12 cellular contexts compared by ENCODE assay signal in the genomic region with DNA sequence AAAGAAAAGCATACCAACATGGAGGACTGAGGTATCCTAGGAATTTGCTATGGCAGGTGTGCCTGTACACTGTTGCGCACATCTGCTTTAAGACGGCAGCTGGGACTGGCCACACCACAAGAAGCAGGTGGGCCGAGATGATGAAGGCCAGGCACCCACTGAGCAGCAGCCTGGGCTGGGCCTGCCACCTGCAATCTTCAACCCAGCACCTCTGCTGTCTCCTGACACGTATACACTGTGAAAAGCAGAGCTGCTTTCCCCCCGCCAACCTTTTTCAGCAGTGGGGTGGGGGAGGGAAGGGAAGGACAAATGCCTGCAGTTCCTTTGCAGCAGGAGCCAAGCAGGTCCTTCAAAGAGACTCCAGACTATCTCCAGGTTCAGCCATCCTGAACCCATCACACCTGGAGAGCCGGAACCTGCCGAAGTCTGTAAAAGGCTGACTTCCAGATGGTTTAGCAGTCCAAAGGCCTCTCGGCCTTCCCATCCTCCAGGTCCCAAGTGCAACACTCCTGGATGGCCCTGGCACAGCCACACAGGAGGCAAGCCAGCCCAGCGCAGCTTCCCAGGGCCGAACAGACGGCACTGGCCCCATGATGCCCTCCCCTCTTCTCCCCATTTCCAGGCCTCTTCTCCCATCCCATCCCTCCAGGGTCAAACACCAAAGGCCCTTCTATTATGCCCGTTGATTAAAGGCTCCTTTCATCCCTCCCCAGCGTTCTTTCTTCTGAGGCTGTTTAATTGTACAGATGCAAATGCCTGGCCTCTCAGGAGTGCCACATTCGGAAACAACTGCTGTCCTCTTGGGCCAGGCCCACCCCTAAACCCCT. TPM values are rescaled to one million over a fixed set of nuclear protein-coding genes. Genes with fewer than 3 reads are reported as not detected.
DNase-seq lines count a peak whose midpoint lies in the region; ATAC-seq and TF ChIP-seq lines count a peak whose summit lies in the region.
"Had no signal": no experiment of that assay in that cellular context is flagged by ENCODE, and none has a peak within 500 bp of the region (broad histone marks: within the 10 kb centered on the region; RNA-seq: fewer than 3 reads in every experiment).

No MANE protein-coding gene starts in this region.

- peaks cover 16 to 39% (median 34%) of the 10 kb centered on the region in 10 experiments; a peak in 19 of 20 replicates for H3K4me1 ChIP-seq in BLaER1 treated with 17β-estradiol and CSF1 and Interleukin-3, amounts not matched to agents 10 nM and 100 nM
- H3K4me1 ChIP-seq in NT2/D1 (ENCODE audit: insufficient read depth, insufficient read length): peaks cover 24% of the 10 kb centered on the region
- H3K4me1 ChIP-seq in neuronal stem cell (ENCODE audit: control insufficient read depth in 2 of 2, insufficient read depth in 1 of 2, low read depth in 1 of 2, low read length in 2 of 2): peaks cover 25 to 33% of the 10 kb centered on the region in 2 donors
- H3K4me1 ChIP-seq: SJSA1 had no signal

- no peak overlapping the region for H3K4ac ChIP-seq in neuronal stem cell (ENCODE audit: low read length)

- peak overlapping the region in 6 of 11 experiments; percentile 29 to 65 (median 60); a peak in 11 of 22 replicates for H3K9ac ChIP-seq in BLaER1 treated with 17β-estradiol and CSF1 and Interleukin-3, amounts not matched to agents 10 nM and 100 nM
- H3K9ac ChIP-seq in NT2/D1 (ENCODE audit: insufficient read length, low read depth): peak overlapping the region; percentile 23
- H3K9ac ChIP-seq in neuronal stem cell (ENCODE audit: low read depth, low read length, poor library complexity): peak overlapping the region; percentile 65

- no peak overlapping the region for H2BK12ac ChIP-seq in neuronal stem cell (ENCODE audit: low read length)

- H3K23ac ChIP-seq in neuronal stem cell (ENCODE audit: low read depth, low read length, poor library complexity): no peak overlapping the region

- H4K91ac ChIP-seq in neuronal stem cell (ENCODE audit: low read depth, low read length, poor library complexity): no peak overlapping the region

- H3K27ac ChIP-seq in BLaER1 treated with 17β-estradiol and CSF1 and Interleukin-3, amounts not matched to agents 10 nM and 100 nM: peak overlapping the region in 4 of 11 experiments; percentile 60 to 72 (median 68); a peak in 9 of 22 replicates
- H3K27ac ChIP-seq in neuronal stem cell (replicated peaks; ENCODE audit: low read length): no peak overlapping the region
- H3K27ac ChIP-seq: SJSA1 had no signal

- intact Hi-C loops in cardiac septum (cut with DNase I): no loop called here

- no peak for TF ChIP-seq CTCF in GM13977 (IDR thresholded peaks at IDR 0.05; ENCODE audit: extremely low read depth, insufficient read depth, missing control alignments)
- TF ChIP-seq CTCF in GM20000 (IDR thresholded peaks at IDR 0.05; ENCODE audit: extremely low read depth, missing control alignments): no peak

- no peak overlapping the region for H4K8ac ChIP-seq in neuronal stem cell (ENCODE audit: low read depth, low read length)

- no peak overlapping the region for H3K14ac ChIP-seq in neuronal stem cell (ENCODE audit: low read length)

- H3K79me1 ChIP-seq in neuronal stem cell (ENCODE audit: low read depth, low read length): no peaks in the 10 kb centered on the region

- no peaks in the 10 kb centered on the region for H3K9me3 ChIP-seq in BLaER1 treated with 17β-estradiol and CSF1 and Interleukin-3, amounts not matched to agents 10 nM and 100 nM (replicated peaks in 1 of 11)
- H3K9me3 ChIP-seq in NT2/D1 (ENCODE audit: insufficient read depth, low read length) (no peaks in the 10 kb centered on the region), neuronal stem cell (replicated peaks in 1 of 2; ENCODE audit: control insufficient read depth in 2 of 2, insufficient read depth in 1 of 2, low read depth in 1 of 2, low read length in 2 of 2) (peaks cover 0 to 6% of the 10 kb centered on the region in 2 donors)
- H3K9me3 ChIP-seq: SJSA1 had no signal

- H3K4me2 ChIP-seq in BLaER1 treated with 17β-estradiol and CSF1 and Interleukin-3, amounts not matched to agents 10 nM and 100 nM: peak overlapping the region; percentile 23 to 92 (median 83); a peak in 20 of 22 replicates
- no peak overlapping the region for H3K4me2 ChIP-seq in neuronal stem cell (ENCODE audit: insufficient read depth, low read length, poor library complexity, severe bottlenecking)

- no CpG with 5 or more reads among the region's 14 CpGs for WGBS in neuronal stem cell (ENCODE audit: extremely low coverage in 2 of 2, insufficient read length in 2 of 2, insufficient replicate concordance in 1 of 2), 2 donors

- no peak overlapping the region for H2AFZ ChIP-seq in neuronal stem cell (ENCODE audit: low read length)

- in situ Hi-C loops in GM13977 (cut with MboI; ENCODE audit: low pct_unique_long_range_greater_than_20kb, low sequenced_read_pairs, unreplicated experiment): no loop called here

- peak overlapping the region in 2 of 10 experiments; percentile 3 to 38; a peak in 3 of 20 replicates for H3K4me3 ChIP-seq in BLaER1 treated with 17β-estradiol and CSF1 and Interleukin-3, amounts not matched to agents 10 nM and 100 nM
- H3K4me3 ChIP-seq in NT2/D1 (ENCODE audit: insufficient read length, low read depth) (no peak overlapping the region), neuronal stem cell (ENCODE audit: low read length in 2 of 2) (peak overlapping the region in 1 of 2 donors; percentile 36)
- H3K4me3 ChIP-seq: SJSA1, skin epidermis had no signal

- H2BK15ac ChIP-seq in neuronal stem cell (ENCODE audit: low read length): no peak overlapping the region

- no peaks in the 10 kb centered on the region for H4K20me1 ChIP-seq in BLaER1 treated with 17β-estradiol and CSF1 and Interleukin-3, amounts not matched to agents 10 nM and 100 nM

- H3K27me3 ChIP-seq in BLaER1 treated with 17β-estradiol and CSF1 and Interleukin-3, amounts not matched to agents 10 nM and 100 nM: no peaks in the 10 kb centered on the region
- H3K27me3 ChIP-seq in NT2/D1 (ENCODE audit: insufficient read depth, insufficient read length) (no peaks in the 10 kb centered on the region), neuronal stem cell (ENCODE audit: control insufficient read depth in 3 of 3, insufficient read depth in 3 of 3, low read depth in 1 of 3, low read length in 3 of 3) (no peaks in the 10 kb centered on the region)
- H3K27me3 ChIP-seq: SJSA1 had no signal

- H2BK120ac ChIP-seq in neuronal stem cell (ENCODE audit: low read depth, low read length): no peak overlapping the region

- H3K18ac ChIP-seq in neuronal stem cell (ENCODE audit: low read length): peak overlapping the region; percentile 45

- H2BK5ac ChIP-seq in neuronal stem cell (ENCODE audit: low read length): no peak overlapping the region

- DNase-seq in NT2/D1 (ENCODE audit: low read depth, low spot score) (no peak), cardiac septum (ENCODE audit: low spot score) (peak; percentile 62), neuronal stem cell (ENCODE audit: low spot score) (no peak), GM13977 (ENCODE audit: low spot score) (no peak), GM20000 (ENCODE audit: low spot score) (no peak)
- DNase-seq: activated CD4-positive, alpha-beta T cell treated with anti-CD3 and anti-CD28 coated beads, Interleukin-2, amount 50 U/mL, for 4 hours; NCI-H446 treated with DMSO at 0.1 percent for 48 hours had no signal

- ATAC-seq in HG03457 (IDR thresholded peaks at IDR 0.05; ENCODE audit: unreplicated experiment) (no peak), GM21528 (IDR thresholded peaks at IDR 0.05; ENCODE audit: low FRiP score, unreplicated experiment) (no peak)

- H3K36me3 ChIP-seq in BLaER1 treated with 17β-estradiol and CSF1 and Interleukin-3, amounts not matched to agents 10 nM and 100 nM: peaks cover 0 to 21% (median 6%) of the 10 kb centered on the region in 11 experiments; a peak in 8 of 22 replicates
- H3K36me3 ChIP-seq in NT2/D1 (ENCODE audit: insufficient read depth, insufficient read length, low read length) (peaks cover 64% of the 10 kb centered on the region), neuronal stem cell (replicated peaks in 1 of 2; ENCODE audit: control insufficient read depth in 2 of 2, insufficient read depth in 2 of 2, low read length in 2 of 2) (peaks cover 15 to 67% of the 10 kb centered on the region in 2 donors)

- no peak overlapping the region for H2AK5ac ChIP-seq in neuronal stem cell (ENCODE audit: low read depth, low read length)

RNA-seq across cellular contexts. Expression of a gene that starts 31.1 kb away (rescaled TPM):
- 12.4 TPM for total RNA-seq in cardiac septum
- polyA plus RNA-seq in neuronal stem cell (2013, experiment 1 of 2): 7.2 TPM
- polyA plus RNA-seq in neuronal stem cell (2013, experiment 2 of 2): 7.1 TPM
